8 cellular contexts compared by ENCODE assay signal in the genomic region with DNA sequence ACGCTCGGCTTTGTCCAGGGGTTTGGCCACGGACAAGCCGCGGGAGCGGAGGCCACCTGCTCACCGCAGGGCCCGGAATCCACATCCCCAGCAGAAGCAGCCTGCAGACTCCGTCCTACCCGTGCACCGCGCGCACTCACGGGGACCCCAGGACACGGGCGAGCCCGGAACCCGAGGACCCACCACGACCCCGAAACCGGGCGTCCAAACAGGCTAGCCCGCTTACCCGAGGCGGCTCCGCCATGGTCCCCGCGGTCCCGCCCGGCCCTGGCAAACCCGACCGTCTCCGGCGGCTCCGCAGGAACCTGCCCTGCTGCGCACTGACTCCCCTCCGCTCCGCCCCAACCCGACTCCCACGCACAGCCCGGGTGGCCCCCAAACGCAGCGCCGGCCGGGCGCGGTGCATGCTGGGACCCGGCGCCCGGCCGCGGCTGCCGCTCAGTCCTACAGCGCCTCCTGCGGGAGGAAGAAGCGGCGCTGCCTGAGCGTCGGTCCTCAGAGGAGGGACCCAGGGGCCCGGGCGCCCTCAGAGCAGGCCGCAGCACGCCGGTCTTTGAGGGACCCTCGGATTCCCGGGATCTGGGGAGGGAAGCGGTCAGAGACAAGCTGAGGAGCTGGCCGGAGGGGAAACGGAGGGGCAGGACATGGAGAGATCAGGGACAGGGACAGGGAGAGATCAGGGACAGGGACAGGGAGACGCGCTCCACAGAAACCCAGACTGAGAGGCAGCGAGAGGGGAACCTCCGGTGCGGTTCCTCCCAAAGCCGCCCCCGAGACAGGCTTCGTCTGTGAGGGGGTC. TPM values are rescaled to one million over a fixed set of nuclear protein-coding genes. Genes with fewer than 3 reads are reported as not detected.
A peak's percentile ranks its signal among the peaks of the same experiment; 100 is the strongest.
DNase-seq lines count a peak whose midpoint lies in the region; ATAC-seq and TF ChIP-seq lines count a peak whose summit lies in the region.

ZNF786 (minus strand) TSS at position 322 of the 799 bp plus-strand sequence; CDS start at position 244, 78 bp downstream.

- no peaks in the 10 kb centered on the region for H3K9me3 ChIP-seq in BE2C

- peak; percentile 92 for DNase-seq in BE2C
- peak; percentile 69 to 89 for DNase-seq in NCI-H446 (lab: John Stamatoyannopoulos, UW)
- DNase-seq in activated CD4-positive, alpha-beta T cell treated with anti-CD3 and anti-CD28 coated beads for 1 hour = peak; percentile 89
- DNase-seq in chondrocyte (ENCODE audit: low spot score) = peak; percentile 96
- peak; percentile 98 for DNase-seq in left kidney (ENCODE audit: low read depth, low spot score)
- DNase-seq in stimulated activated CD4-positive, alpha-beta T cell treated with anti-CD3 and anti-CD28 coated beads, Interleukin-1b, Interleukin-23, amount 100 ng/mL, for 48 hours = peak; percentile 95

- H3K27ac Mint-ChIP-seq in chondrocyte (ENCODE audit: unreplicated experiment) = peak within 1 kb of the TSS; percentile 100

- no peaks in the 10 kb centered on the region for H3K36me3 ChIP-seq in BE2C

- peak within 1 kb of the TSS; percentile 99 for H3K4me3 Mint-ChIP-seq in chondrocyte (ENCODE audit: unreplicated experiment)

- peak; percentile 78 for TF ChIP-seq CTCF in BE2C (IDR thresholded peaks at IDR 0.05; ENCODE audit: low read depth, low read length)
- peak; percentile 96 for TF ChIP-seq CTCF in chondrocyte (IDR thresholded peaks at IDR 0.05)

- no peaks in the 10 kb centered on the region for H3K36me3 Mint-ChIP-seq in chondrocyte (ENCODE audit: low read depth)

- no peaks in the 10 kb centered on the region for H3K9me3 Mint-ChIP-seq in chondrocyte (ENCODE audit: low read depth)

- H3K4me1 Mint-ChIP-seq in chondrocyte (ENCODE audit: low read depth) = peaks cover 14% of the 10 kb centered on the region

- no peaks in the 10 kb centered on the region for H3K27me3 ChIP-seq in BE2C

- ATAC-seq in HG03378 (IDR thresholded peaks at IDR 0.05; ENCODE audit: unreplicated experiment) = peak; percentile 69

- TF ChIP-seq POLR2A in GM19099 (IDR thresholded peaks at IDR 0.05; ENCODE audit: extremely low read depth, insufficient read length, low read depth) = peak; percentile 94

- peak within 1 kb of the TSS; percentile 90 for H3K4me3 ChIP-seq in BE2C (ENCODE audit: low read depth, low read length)

- H3K27me3 Mint-ChIP-seq in chondrocyte (ENCODE audit: low read depth) = no peaks in the 10 kb centered on the region

- H3K4me1 ChIP-seq in BE2C = no peaks in the 10 kb centered on the region

RNA-seq across cellular contexts. Expression of gene ZNF786, which starts in this region (rescaled TPM):
- 7.9 TPM for polyA plus RNA-seq in BE2C (2012; ENCODE audit: insufficient read depth, insufficient read length, low read depth)
- total RNA-seq in chondrocyte = 7.2 to 7.7 TPM (median 7.3 TPM) in 3 replicates

Comparison
In these comparisons a context has a peak if more than half of its experiments do, and no peak if none do; other contexts are left out.
1. Peak in every context shown above with its lines: DNase-seq, ATAC-seq and H3K4me3 ChIP-seq.